8 cellular contexts compared by ENCODE assay signal in the genomic region with DNA sequence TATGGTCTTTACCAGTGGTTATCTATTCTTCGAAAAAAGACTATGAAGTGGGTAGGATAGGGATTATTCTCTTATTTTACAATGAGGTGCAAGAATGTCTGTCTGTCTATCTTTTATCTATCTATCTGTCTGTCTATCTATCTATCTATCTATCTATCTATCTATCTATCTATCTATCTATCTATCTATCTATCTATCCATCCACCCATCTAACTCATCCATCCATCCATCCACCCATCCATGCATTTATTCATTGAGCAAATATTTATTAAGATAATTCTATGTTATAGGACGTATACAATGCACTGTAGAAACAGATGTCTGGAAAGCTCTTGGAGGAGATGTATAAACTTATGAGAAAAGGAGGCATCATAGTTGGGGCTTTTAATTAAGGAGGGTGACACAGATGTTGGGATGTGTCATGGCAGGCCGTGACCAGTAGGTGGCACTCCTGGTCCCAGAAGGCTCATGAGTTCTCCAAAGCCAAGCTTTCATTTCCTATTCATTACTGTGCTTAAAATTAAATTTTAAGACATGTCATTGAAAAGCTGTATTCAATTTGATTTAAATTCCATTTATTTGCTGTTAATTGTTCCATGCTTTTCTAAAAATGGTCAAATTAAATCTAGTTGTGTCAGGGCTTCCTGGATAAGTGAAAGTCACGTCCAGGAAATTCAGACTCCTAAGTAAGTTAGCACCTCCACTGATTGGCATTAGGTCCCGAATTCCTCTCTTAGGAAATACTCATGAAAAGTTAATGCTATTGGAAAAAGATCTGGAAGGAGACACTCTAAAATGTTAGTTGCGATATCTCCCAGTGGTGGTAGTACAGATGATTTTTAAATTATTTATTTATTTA. TPM values are rescaled to one million over a fixed set of nuclear protein-coding genes. Genes with fewer than 3 reads are reported as not detected.
DNase-seq lines count a peak whose midpoint lies in the region; ATAC-seq and TF ChIP-seq lines count a peak whose summit lies in the region.

No MANE protein-coding gene starts in this region.

- no peak overlapping the region for H3K27ac ChIP-seq in SJCRH30
- no peak overlapping the region for H3K27ac ChIP-seq in prostate gland

- peak; percentile 73 for DNase-seq in AG08395 (ENCODE audit: low spot score)
- DNase-seq in HS-27A (ENCODE audit: low read depth) = peak; percentile 35
- DNase-seq in SJCRH30 = peak; percentile 64 to 89
- peak; percentile 61 for DNase-seq in activated naive CD4-positive, alpha-beta T cell treated with anti-CD3 and anti-CD28 coated beads, Interleukin-2, amount 50 U/mL, for 16 hours
- DNase-seq in glomerular visceral epithelial cell (ENCODE audit: extremely low spot score) = peak; percentile 55
- DNase-seq in prostate gland (ENCODE audit: low spot score) = peak; percentile 32

- H3K9me3 ChIP-seq in SJCRH30 (replicated peaks) (peaks cover 2% of the 10 kb centered on the region; the same call in 1 of the 2 replicates), prostate gland (no peaks in the 10 kb centered on the region)

- intact Hi-C loops in prostate gland (cut with DNase I) = loop anchor here (5.0 kb wide), 1 partner anchor 293 kb away; no protein-coding TSS in a partner anchor

- WGBS in prostate gland = 55% methylated on average over 6 of the region's 6 CpGs

- ATAC-seq in GM18502 (IDR thresholded peaks at IDR 0.05; ENCODE audit: poor library complexity, unreplicated experiment) = peak; percentile 81
- no peak for ATAC-seq in GM21515 (IDR thresholded peaks at IDR 0.05; ENCODE audit: unreplicated experiment)

- peak; percentile 73 to 76 (median 75) for TF ChIP-seq CTCF in prostate gland (IDR thresholded peaks at IDR 0.05)

- peaks cover 3% of the 10 kb centered on the region; the same call in 1 of the 2 replicates for H3K4me1 ChIP-seq in SJCRH30
- H3K4me1 ChIP-seq in prostate gland (replicated peaks) = no peaks in the 10 kb centered on the region

- TF ChIP-seq POLR2A in prostate gland (IDR thresholded peaks at IDR 0.05) = no peak

- H3K36me3 ChIP-seq in SJCRH30 = no peaks in the 10 kb centered on the region
- no peaks in the 10 kb centered on the region for H3K36me3 ChIP-seq in prostate gland

- H3K27me3 ChIP-seq in SJCRH30 (no peaks in the 10 kb centered on the region), prostate gland (replicated peaks; ENCODE audit: insufficient read depth) (no peaks in the 10 kb centered on the region)

- H3K4me3 ChIP-seq in SJCRH30 (no peak overlapping the region), prostate gland (no peak overlapping the region)

RNA-seq across cellular contexts. Expression of a gene that starts 19.0 kb away (rescaled TPM):
- 13.8 and 17.7 TPM in 2 replicates for total RNA-seq in SJCRH30 (2014; rRNA removed; shearing (Covaris generic))
- total RNA-seq in prostate gland = under 1 TPM; 0.46 to 0.57 TPM

RNA-seq across cellular contexts. Expression of a gene that starts 57.9 kb away (rescaled TPM):
- total RNA-seq in SJCRH30 (2014; rRNA removed; shearing (Covaris generic)) = 4.5 and 4.6 TPM in 2 replicates
- total RNA-seq in prostate gland = 1 to 10 TPM in 1 of 2 donors, not detected in 1; 2.7 TPM
